ENCODE assay signal across 1 cellular context in genomic region chr17:27345141-27345904, GRCh38.
TF ChIP-seq lines count a peak whose summit lies in the region.

No MANE protein-coding gene starts in this region.

TF ChIP-seq in K562, 482 proteins besides CTCF, POLR2A, EP300 and RAD21 (continued from another document):
- TF ChIP-seq JUND (IDR thresholded peaks at IDR 0.05; ENCODE audit: borderline replicate concordance, low read depth, low read length) = no peak
- peak; percentile 44; the same call in 1 of the 3 replicates for TF ChIP-seq JUND (tag; IDR thresholded peaks at IDR 0.05; ENCODE audit: borderline replicate concordance, low read depth, low read length)
- TF ChIP-seq MLLT1 (IDR thresholded peaks at IDR 0.05) = peak in 1 of 2 experiments; percentile 39; a peak in 2 of 4 replicates
- TF ChIP-seq ZBTB9 (CRISPR knock-in tag; IDR thresholded peaks at IDR 0.05) = 0 out of 2 replicates have a peak, but pooled peaks have one; percentile 42
- peak; percentile 36 for TF ChIP-seq SMAD1 (IDR thresholded peaks at IDR 0.05; ENCODE audit: low read depth, low read length, partially characterized antibody)
- TF ChIP-seq ZFX (CRISPR knock-in tag; IDR thresholded peaks at IDR 0.05) = no peak; the same call in 1 of the 2 replicates
- no peak for TF ChIP-seq ZNF3 (CRISPR knock-in tag; IDR thresholded peaks at IDR 0.05)
- TF ChIP-seq VEZF1 (CRISPR knock-in tag; IDR thresholded peaks at IDR 0.05) = peak; percentile 42; the same call in 1 of the 2 replicates
- TF ChIP-seq ZNF561 (CRISPR knock-in tag; conservative IDR thresholded peaks at IDR 0.05) = no peak
- no peak for TF ChIP-seq REST (CRISPR knock-in tag; IDR thresholded peaks at IDR 0.05; ENCODE audit: low read depth)
- no peak for TF ChIP-seq ATF6 (CRISPR knock-in tag; IDR thresholded peaks at IDR 0.05)
- TF ChIP-seq ZC3H11A (IDR thresholded peaks at IDR 0.05; ENCODE audit: low read depth, low read length) = no peak
- 0 out of 4 replicates have a peak, but pooled peaks of 1 of the 2 experiments have one; percentile 7 for TF ChIP-seq HDAC1 (IDR thresholded peaks at IDR 0.05)
- peak; percentile 76 for TF ChIP-seq CXXC5 (CRISPR knock-in tag; IDR thresholded peaks at IDR 0.05)
- no peak for TF ChIP-seq TCFL5 (CRISPR knock-in tag; conservative IDR thresholded peaks at IDR 0.05)
- TF ChIP-seq NFATC3 (IDR thresholded peaks at IDR 0.05) = no peak
- TF ChIP-seq ZNF408 (CRISPR knock-in tag; IDR thresholded peaks at IDR 0.05; ENCODE audit: low read depth) = no peak
- no peak for TF ChIP-seq ZNF263 (CRISPR knock-in tag; IDR thresholded peaks at IDR 0.05; ENCODE audit: borderline replicate concordance)
- no peak for TF ChIP-seq RREB1 (CRISPR knock-in tag; IDR thresholded peaks at IDR 0.05)
- TF ChIP-seq YY1 (IDR thresholded peaks at IDR 0.05; ENCODE audit: borderline replicate concordance in 1 of 3, control insufficient read depth in 1 of 3, extremely low read depth in 1 of 3, insufficient read depth in 3 of 3, insufficient read length in 1 of 3, insufficient replicate concordance in 2 of 3, low read depth in 1 of 3, low read length in 2 of 3) = peak; percentile 67 to 95 (median 77)
- peak in 1 of 2 experiments; percentile 82; a peak in 2 of 4 replicates for TF ChIP-seq ZNF639 (CRISPR knock-in tag; conservative IDR thresholded peaks at IDR 0.05 in 1 of 2, IDR thresholded peaks at IDR 0.05 in 1 of 2)
